Comparison of ENCODE assay signal across 8 cellular contexts in genomic region chr3:185825639-185826481, GRCh38. TPM values are rescaled to one million over a fixed set of nuclear protein-coding genes. Genes with fewer than 3 reads are reported as not detected.
DNase-seq lines count a peak whose midpoint lies in the region; ATAC-seq and TF ChIP-seq lines count a peak whose summit lies in the region.

No MANE protein-coding gene starts in this region.

- H3K27me3 Mint-ChIP-seq in T-helper 17 cell = peaks cover 66% of the 10 kb centered on the region
- peaks cover 22% of the 10 kb centered on the region for H3K27me3 Mint-ChIP-seq in memory B cell

- ATAC-seq in GM19025 (IDR thresholded peaks at IDR 0.05; ENCODE audit: low read depth, unreplicated experiment) (peak; percentile 31), T-helper 17 cell (peak; percentile 34), memory B cell (ENCODE audit: low read depth) (peak; percentile 33), HG03457 (IDR thresholded peaks at IDR 0.05; ENCODE audit: unreplicated experiment) (no peak)

- peaks cover 3% of the 10 kb centered on the region for H3K9me3 ChIP-seq in T-helper 17 cell (ENCODE audit: control insufficient read depth, low read length, poor library complexity, severe bottlenecking)
- H3K9me3 ChIP-seq in stomach smooth muscle (ENCODE audit: control insufficient read depth in 2 of 2, low read length in 2 of 2) = no peaks in the 10 kb centered on the region

- H3K27me3 ChIP-seq in dorsolateral prefrontal cortex (peaks cover 4 to 68% (median 48%) of the 10 kb centered on the region in 45 donors), stomach smooth muscle (ENCODE audit: control insufficient read depth in 1 of 2, insufficient read depth in 2 of 2, low read length in 2 of 2) (peaks cover 20 to 48% of the 10 kb centered on the region in 2 donors)

- no peak overlapping the region for H3K27ac ChIP-seq in dorsolateral prefrontal cortex
- H3K27ac ChIP-seq in stomach smooth muscle (ENCODE audit: low read length) = no peak overlapping the region

- DNase-seq in AG04449 (ENCODE audit: low read depth, low spot score) (no peak), HUDEP-2 (lab: John Stamatoyannopoulos, UW; ENCODE audit: unreplicated experiment in 76 of 76) (peak in 39 of 76 experiments; percentile 5 to 58 (median 28)), T-helper 17 cell (peak in 1 of 3 donors; percentile 15), dorsolateral prefrontal cortex (peak in 1 of 10 donors; percentile 24), memory B cell (ENCODE audit: low spot score in 2 of 2) (no peak)

- intact Hi-C loops in dorsolateral prefrontal cortex (cut with DNase I) = no loop called here

- H3K36me3 ChIP-seq in stomach smooth muscle (ENCODE audit: control insufficient read depth in 2 of 2, insufficient read depth in 2 of 2, low read length in 2 of 2) = no peaks in the 10 kb centered on the region

- TF ChIP-seq CTCF in AG04449 (IDR thresholded peaks at IDR 0.05; ENCODE audit: insufficient read depth, low read length, missing control alignments) (no peak), dorsolateral prefrontal cortex (IDR thresholded peaks at IDR 0.05 in 54 of 56, conservative IDR thresholded peaks at IDR 0.05 in 2 of 56; ENCODE audit: low read depth in 1 of 56, partially characterized antibody in 56 of 56) (no peak)

- H3K4me3 ChIP-seq in AG04449 (ENCODE audit: low read depth, low read length) (peak overlapping the region; percentile 92), dorsolateral prefrontal cortex (peak overlapping the region; percentile 26 to 72 (median 53)), stomach smooth muscle (ENCODE audit: low read length in 2 of 2) (peak overlapping the region; percentile 43 to 76)

- POLR2A ChIA-PET in AG04449 (lab: Yijun Ruan, JAX) = no interaction called here

- H3K27ac Mint-ChIP-seq in T-helper 17 cell = no peak overlapping the region
- H3K27ac Mint-ChIP-seq in memory B cell = no peak overlapping the region

- H3K4me1 ChIP-seq in stomach smooth muscle (ENCODE audit: control insufficient read depth, insufficient read depth, low read length) = peaks cover 25% of the 10 kb centered on the region

- H3K9me3 Mint-ChIP-seq in memory B cell = no peaks in the 10 kb centered on the region

- peak overlapping the region in 1 of 2 donors; percentile 38 for H3K9ac ChIP-seq in stomach smooth muscle (ENCODE audit: low read length in 2 of 2)

- H3K4me3 Mint-ChIP-seq in T-helper 17 cell (peak overlapping the region; percentile 83), memory B cell (peak overlapping the region; percentile 80)

- H3K36me3 Mint-ChIP-seq in T-helper 17 cell (ENCODE audit: low read depth) = peaks cover 13% of the 10 kb centered on the region
- H3K36me3 Mint-ChIP-seq in memory B cell = peaks cover 2% of the 10 kb centered on the region

- CTCF ChIA-PET in AG04449 (lab: Yijun Ruan, JAX) = interaction anchor here (0.7 kb wide), 2 partner anchors 165 to 167 kb away, joined by 3 read pairs; no protein-coding TSS in a partner anchor

- H3K4me1 Mint-ChIP-seq in T-helper 17 cell (peaks cover 18% of the 10 kb centered on the region), memory B cell (peaks cover 5% of the 10 kb centered on the region)

RNA-seq across cellular contexts. Expression of gene IGF2BP2, which starts 1.0 kb away (rescaled TPM):
- 1 to 10 TPM in 1 of 2 donors, under 1 TPM in 1; 0.99 to 8.8 TPM for total RNA-seq in T-helper 17 cell
- total RNA-seq in dorsolateral prefrontal cortex = 1 to 10 TPM in 57 of 120 experiments, under 1 TPM in 58, not detected in 5; 0.11 to 6.5 (median 0.98) TPM

Comparison
In these comparisons a context has a peak if more than half of its experiments do, and no peak if none do; other contexts are left out.
1. DNase-seq: peak in HUDEP-2 (39 of 76); none in AG04449 (single experiment) and memory B cell (0 of 2).
2. Peak in every context shown above with its lines, with median percentiles within 50 percentile points of each other: H3K4me3 ChIP-seq.